9 cellular contexts compared by ENCODE assay signal in genomic region chr10:81875680-81876252, GRCh38. TPM values are rescaled to one million over a fixed set of nuclear protein-coding genes. Genes with fewer than 3 reads are reported as not detected.
DNase-seq lines count a peak whose midpoint lies in the region; TF ChIP-seq lines count a peak whose summit lies in the region.
"Had no signal": no experiment of that assay in that cellular context is flagged by ENCODE, and none has a peak within 500 bp of the region (broad histone marks: within the 10 kb centered on the region; RNA-seq: fewer than 3 reads in every experiment).

No MANE protein-coding gene starts in this region.

- H2BK120ac ChIP-seq in neuronal stem cell (ENCODE audit: low read depth, low read length), result no peak overlapping the region

- peak overlapping the region; percentile 82 for H2AK5ac ChIP-seq in neuronal stem cell (ENCODE audit: low read depth, low read length)

- H3K23ac ChIP-seq in neuronal stem cell (ENCODE audit: low read depth, low read length, poor library complexity), result peak overlapping the region; percentile 76

- H2BK5ac ChIP-seq in neuronal stem cell (ENCODE audit: low read length), result no peak overlapping the region

- H3K27me3 ChIP-seq in KMS-11 (ENCODE audit: insufficient read depth, low read depth) (no peaks in the 10 kb centered on the region), endodermal cell (ENCODE audit: control insufficient read depth, insufficient read depth, low read length, poor library complexity, severe bottlenecking) (peaks cover 59% of the 10 kb centered on the region), neuronal stem cell (ENCODE audit: control insufficient read depth in 3 of 3, insufficient read depth in 3 of 3, low read depth in 1 of 3, low read length in 3 of 3) (peaks cover 0 to 52% (median 20%) of the 10 kb centered on the region in 3 experiments)

- H3K9me3 ChIP-seq in endodermal cell (ENCODE audit: control insufficient read depth, low read length) (no peaks in the 10 kb centered on the region), neuronal stem cell (replicated peaks in 1 of 2; ENCODE audit: control insufficient read depth in 2 of 2, insufficient read depth in 1 of 2, low read depth in 1 of 2, low read length in 2 of 2) (no peaks in the 10 kb centered on the region)
- H3K9me3 ChIP-seq: SK-N-SH had no signal

- H2BK15ac ChIP-seq in neuronal stem cell (ENCODE audit: low read length), result no peak overlapping the region

- H3K4me3 Mint-ChIP-seq in Calu3 (ENCODE audit: low read depth, unreplicated experiment), result peak overlapping the region; percentile 88
- H3K4me3 Mint-ChIP-seq in endodermal cell, result peak overlapping the region; percentile 65

- BruUV-seq in Calu3 (replicated peaks; lab: Mats Ljungman, UMichigan), result no TSS peak

- CTCF ChIA-PET in Calu3 (lab: Charles Lee), result interaction anchor here (0.6 to 1.4 kb wide), 2 partner anchors 33 to 366 kb away, joined by 4 to 6 read pairs; no protein-coding TSS in a partner anchor

- no peak overlapping the region for H4K91ac ChIP-seq in neuronal stem cell (ENCODE audit: low read depth, low read length, poor library complexity)

- no peaks in the 10 kb centered on the region for H3K9me3 Mint-ChIP-seq in Calu3 (ENCODE audit: low read depth, unreplicated experiment)
- H3K9me3 Mint-ChIP-seq in endodermal cell, result no peaks in the 10 kb centered on the region

- H3K27ac ChIP-seq in KMS-11 (no peak overlapping the region), endodermal cell (ENCODE audit: low read depth, low read length) (no peak overlapping the region), neuronal stem cell (replicated peaks; ENCODE audit: low read length) (no peak overlapping the region)

- H3K4me1 Mint-ChIP-seq in Calu3 (ENCODE audit: low read depth, unreplicated experiment), result peaks cover 39% of the 10 kb centered on the region
- H3K4me1 Mint-ChIP-seq in endodermal cell, result peaks cover 11% of the 10 kb centered on the region

- H3K36me3 Mint-ChIP-seq in Calu3 (ENCODE audit: insufficient read depth, unreplicated experiment), result peaks cover 64% of the 10 kb centered on the region
- no peaks in the 10 kb centered on the region for H3K36me3 Mint-ChIP-seq in endodermal cell (ENCODE audit: low read depth)

- peak overlapping the region; percentile 78 for H3K18ac ChIP-seq in neuronal stem cell (ENCODE audit: low read length)

- no peaks in the 10 kb centered on the region for H3K27me3 Mint-ChIP-seq in Calu3 (ENCODE audit: unreplicated experiment)
- H3K27me3 Mint-ChIP-seq in endodermal cell (ENCODE audit: insufficient read depth), result peaks cover 69% of the 10 kb centered on the region

- H3K4me1 ChIP-seq in KMS-11 (ENCODE audit: low read depth, poor library complexity, severe bottlenecking), result peaks cover 19% of the 10 kb centered on the region
- no peaks in the 10 kb centered on the region for H3K4me1 ChIP-seq in endodermal cell (ENCODE audit: control insufficient read depth, insufficient read depth, low read length)
- H3K4me1 ChIP-seq in neuronal stem cell (ENCODE audit: control insufficient read depth in 2 of 2, insufficient read depth in 1 of 2, low read depth in 1 of 2, low read length in 2 of 2), result peaks cover 2 to 3% of the 10 kb centered on the region in 2 donors

- no peaks in the 10 kb centered on the region for H4K20me1 ChIP-seq in KMS-11 (ENCODE audit: insufficient read depth)

- H3K36me3 ChIP-seq in KMS-11 (ENCODE audit: insufficient read depth) (no peaks in the 10 kb centered on the region), endodermal cell (ENCODE audit: control insufficient read depth, insufficient read depth, low read length) (no peaks in the 10 kb centered on the region), neuronal stem cell (replicated peaks in 1 of 2; ENCODE audit: control insufficient read depth in 2 of 2, insufficient read depth in 2 of 2, low read length in 2 of 2) (no peaks in the 10 kb centered on the region)

- H3K27ac Mint-ChIP-seq in Calu3 (ENCODE audit: unreplicated experiment) (peak overlapping the region; percentile 91), endodermal cell (no peak overlapping the region)

- intact Hi-C loops in Calu3 (cut with micrococcal nuclease; ENCODE audit: unreplicated experiment), result loop anchor here (5.0 kb wide), 1 partner anchor 287 kb away; no protein-coding TSS in a partner anchor

- peak overlapping the region; percentile 78; the same call in 1 of the 2 replicates for H2AFZ ChIP-seq in KMS-11 (ENCODE audit: low read depth)
- peak overlapping the region; percentile 97 for H2AFZ ChIP-seq in neuronal stem cell (ENCODE audit: low read length)

- peak overlapping the region; percentile 94 for H3K4me2 ChIP-seq in KMS-11
- H3K4me2 ChIP-seq in neuronal stem cell (ENCODE audit: insufficient read depth, low read length, poor library complexity, severe bottlenecking), result peak overlapping the region; percentile 78
- H3K4me2 ChIP-seq: SK-N-SH had no signal

- H4K8ac ChIP-seq in neuronal stem cell (ENCODE audit: low read depth, low read length), result no peak overlapping the region

- TF ChIP-seq CTCF in Calu3 (IDR thresholded peaks at IDR 0.05; ENCODE audit: unreplicated experiment) (no peak), KMS-11 (conservative IDR thresholded peaks at IDR 0.05; ENCODE audit: low read depth, low read length) (no peak), endodermal cell (conservative IDR thresholded peaks at IDR 0.05) (no peak), GM20000 (IDR thresholded peaks at IDR 0.05; ENCODE audit: extremely low read depth, missing control alignments) (no peak)

- H3K4me3 ChIP-seq in KMS-11 (IDR thresholded peaks at IDR 0.05; ENCODE audit: insufficient read depth, low read depth, low read length) (no peak overlapping the region), endodermal cell (ENCODE audit: low read length) (peak overlapping the region; percentile 79), neuronal stem cell (ENCODE audit: low read length in 2 of 2) (peak overlapping the region; percentile 71 to 92)

- peak overlapping the region; percentile 3 for H3K14ac ChIP-seq in neuronal stem cell (ENCODE audit: low read length)

- WGBS in endodermal cell (ENCODE audit: insufficient coverage in 1 of 2, insufficient read length in 1 of 2), 2 experiments, result 1 to 5% methylated on average over 6 to 34 of the region's 34 CpGs
- WGBS in neuronal stem cell (ENCODE audit: extremely low coverage in 2 of 2, insufficient read length in 2 of 2, insufficient replicate concordance in 1 of 2), 2 donors, result no CpG with 5 or more reads among the region's 34 CpGs

- H3K79me2 ChIP-seq in KMS-11 (ENCODE audit: insufficient read depth, low read depth), result no peaks in the 10 kb centered on the region

- DNase-seq in Calu3 (peak; percentile 33), endodermal cell (peak; percentile 65), neuronal stem cell (ENCODE audit: low spot score) (no peak), GM20000 (ENCODE audit: low spot score) (no peak), activated gamma-delta T cell (lab: John Stamatoyannopoulos, UW) (no peak), midbrain (lab: John Stamatoyannopoulos, UW) (no peak)
- DNase-seq in activated effector memory CD4-positive, alpha-beta T cell treated with Interleukin-2 at 50 U/mL for 16 hours, result no peak

- no peaks in the 10 kb centered on the region for H3K79me1 ChIP-seq in neuronal stem cell (ENCODE audit: low read depth, low read length)

- H3K4ac ChIP-seq in neuronal stem cell (ENCODE audit: low read length), result no peak overlapping the region

- peak overlapping the region; percentile 92 for H2BK12ac ChIP-seq in neuronal stem cell (ENCODE audit: low read length)

- H3K9ac ChIP-seq in KMS-11, result peak overlapping the region; percentile 51; the same call in 1 of the 2 replicates
- no peak overlapping the region for H3K9ac ChIP-seq in endodermal cell (ENCODE audit: extremely low read depth, low read length, poor library complexity, severe bottlenecking)
- peak overlapping the region; percentile 71 for H3K9ac ChIP-seq in neuronal stem cell (ENCODE audit: low read depth, low read length, poor library complexity)
- H3K9ac ChIP-seq: SK-N-SH had no signal

RNA-seq across cellular contexts. Expression of gene NRG3, which starts 0.8 kb away (rescaled TPM):
- 35.3 and 46.3 TPM in 2 replicates for total RNA-seq in Calu3 (2022)
- 1 to 10 TPM; 1.7 to 2.3 TPM for total RNA-seq in endodermal cell
- polyA plus RNA-seq in endodermal cell (2013, experiment 1 of 2), result 3.2 TPM
- polyA plus RNA-seq in endodermal cell (2013, experiment 2 of 2), result 4.3 TPM
- polyA plus RNA-seq in neuronal stem cell (2013, experiment 1 of 2), result 2.5 TPM
- 2.5 TPM for polyA plus RNA-seq in neuronal stem cell (2013, experiment 2 of 2)

Comparison
In these comparisons a context has a peak if more than half of its experiments do, and no peak if none do; other contexts are left out.
1. DNase-seq: peak in Calu3 (single experiment) and endodermal cell (single experiment); none in neuronal stem cell (single experiment), GM20000 (single experiment), activated gamma-delta T cell (single experiment), midbrain (single experiment) and activated effector memory CD4-positive, alpha-beta T cell treated with Interleukin-2 at 50 U/mL for 16 hours (single experiment).
2. RNA of gene NRG3, which starts 0.8 kb away (total RNA-seq): 35.3 to 46.3 TPM in Calu3; 1.7 to 2.3 TPM in endodermal cell; every median in the first group is over 10 times any median in the second.